ENCODE assay signal across 1 cellular context in the genomic region with DNA sequence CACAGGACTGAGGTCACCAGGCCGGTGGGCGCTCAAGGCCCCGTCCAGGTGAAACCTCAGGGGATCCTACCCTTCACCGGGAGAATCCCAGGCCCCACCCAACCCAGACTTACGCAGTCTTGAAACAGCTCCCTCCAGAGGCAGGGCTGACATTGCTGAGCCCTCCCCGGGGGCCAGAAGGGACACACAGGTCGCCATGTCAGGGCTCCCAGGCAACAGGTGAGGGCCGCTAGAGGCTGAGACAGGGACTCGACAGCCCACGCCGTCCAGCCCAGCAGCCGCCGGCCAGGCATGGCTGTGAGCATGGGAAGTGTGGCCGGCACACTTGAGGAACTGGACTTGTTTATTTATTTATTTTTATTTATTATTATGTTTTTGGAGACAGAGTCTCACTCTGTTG.
A peak's percentile ranks its signal among the peaks of the same experiment; 100 is the strongest.
TF ChIP-seq lines count a peak whose summit lies in the region.

No MANE protein-coding gene starts in this region.

TF ChIP-seq in K562, 482 proteins besides CTCF, POLR2A, EP300 and RAD21:
- TF ChIP-seq, protein P1, sequence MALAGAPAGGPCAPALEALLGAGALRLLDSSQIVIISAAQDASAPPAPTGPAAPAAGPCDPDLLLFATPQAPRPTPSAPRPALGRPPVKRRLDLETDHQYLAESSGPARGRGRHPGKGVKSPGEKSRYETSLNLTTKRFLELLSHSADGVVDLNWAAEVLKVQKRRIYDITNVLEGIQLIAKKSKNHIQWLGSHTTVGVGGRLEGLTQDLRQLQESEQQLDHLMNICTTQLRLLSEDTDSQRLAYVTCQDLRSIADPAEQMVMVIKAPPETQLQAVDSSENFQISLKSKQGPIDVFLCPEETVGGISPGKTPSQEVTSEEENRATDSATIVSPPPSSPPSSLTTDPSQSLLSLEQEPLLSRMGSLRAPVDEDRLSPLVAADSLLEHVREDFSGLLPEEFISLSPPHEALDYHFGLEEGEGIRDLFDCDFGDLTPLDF (CRISPR knock-in tag; IDR thresholded peaks at IDR 0.05): no peak
- TF ChIP-seq POLR2G (IDR thresholded peaks at IDR 0.05; ENCODE audit: low read depth, low read length) (0 out of 2 replicates have a peak, but pooled peaks have one; percentile 11), ZNF263 (CRISPR knock-in tag; IDR thresholded peaks at IDR 0.05; ENCODE audit: borderline replicate concordance) (0 out of 2 replicates have a peak, but pooled peaks have one; percentile 15)
